Comparison of ENCODE assay signal across 1 cellular context in the genomic region with DNA sequence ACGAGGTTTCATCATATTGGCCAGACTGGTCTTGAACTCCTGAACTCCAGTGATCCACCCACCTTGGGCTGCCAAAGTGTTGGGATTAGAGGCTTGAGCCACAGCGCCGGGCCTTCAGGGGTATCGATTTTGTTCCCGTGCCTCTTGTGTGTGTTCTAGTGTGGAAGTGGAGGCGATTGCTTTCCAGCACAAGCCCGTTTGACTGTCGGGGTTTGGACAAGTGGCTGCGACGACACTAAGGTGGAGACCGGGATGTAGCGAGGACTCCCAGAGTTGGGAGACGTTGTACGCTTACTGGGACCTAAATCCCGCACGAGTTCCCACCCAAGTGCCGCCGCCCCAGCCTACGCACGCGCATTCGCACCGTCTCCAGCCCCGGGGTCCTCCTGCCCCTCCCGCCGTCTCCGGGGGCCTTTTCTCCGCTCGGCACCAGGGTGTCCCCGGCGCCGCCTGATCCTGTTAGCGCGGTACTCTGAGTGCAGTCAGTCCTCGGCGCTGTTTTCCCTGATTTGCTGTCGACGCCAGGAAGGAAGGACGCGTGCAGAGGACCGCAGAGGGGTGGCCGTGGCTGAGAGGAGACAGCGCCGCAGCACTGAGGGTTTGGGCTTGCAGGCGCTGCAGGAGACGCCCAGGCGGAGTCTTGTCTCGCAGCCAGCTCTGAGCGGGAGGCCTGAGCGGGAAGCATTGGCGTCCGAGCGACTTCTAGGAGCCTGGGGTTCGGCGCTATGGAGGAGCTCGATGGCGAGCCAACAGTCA.
TF ChIP-seq lines count a peak whose summit lies in the region.

A gene with protein sequence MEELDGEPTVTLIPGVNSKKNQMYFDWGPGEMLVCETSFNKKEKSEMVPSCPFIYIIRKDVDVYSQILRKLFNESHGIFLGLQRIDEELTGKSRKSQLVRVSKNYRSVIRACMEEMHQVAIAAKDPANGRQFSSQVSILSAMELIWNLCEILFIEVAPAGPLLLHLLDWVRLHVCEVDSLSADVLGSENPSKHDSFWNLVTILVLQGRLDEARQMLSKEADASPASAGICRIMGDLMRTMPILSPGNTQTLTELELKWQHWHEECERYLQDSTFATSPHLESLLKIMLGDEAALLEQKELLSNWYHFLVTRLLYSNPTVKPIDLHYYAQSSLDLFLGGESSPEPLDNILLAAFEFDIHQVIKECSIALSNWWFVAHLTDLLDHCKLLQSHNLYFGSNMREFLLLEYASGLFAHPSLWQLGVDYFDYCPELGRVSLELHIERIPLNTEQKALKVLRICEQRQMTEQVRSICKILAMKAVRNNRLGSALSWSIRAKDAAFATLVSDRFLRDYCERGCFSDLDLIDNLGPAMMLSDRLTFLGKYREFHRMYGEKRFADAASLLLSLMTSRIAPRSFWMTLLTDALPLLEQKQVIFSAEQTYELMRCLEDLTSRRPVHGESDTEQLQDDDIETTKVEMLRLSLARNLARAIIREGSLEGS (plus strand): TSS at position 643 of the 756 bp plus-strand sequence. CDS start 83 bp downstream, at position 726.

TF ChIP-seq in HepG2, 621 proteins besides CTCF, POLR2A, EP300 and RAD21 (continued from another document and continues in another):
- TF ChIP-seq AHDC1 (CRISPR knock-in tag; IDR thresholded peaks at IDR 0.05; ENCODE audit: borderline replicate concordance), result peak; percentile 81
- TF ChIP-seq MAF1 (CRISPR knock-in tag; IDR thresholded peaks at IDR 0.05; ENCODE audit: borderline replicate concordance), result no peak
- TF ChIP-seq ZNF333 (CRISPR knock-in tag; IDR thresholded peaks at IDR 0.05; ENCODE audit: borderline replicate concordance), result no peak
- TF ChIP-seq KLF12 (CRISPR knock-in tag; IDR thresholded peaks at IDR 0.05; ENCODE audit: borderline replicate concordance), result peak; percentile 88; the same call in 1 of the 2 replicates
- TF ChIP-seq, protein P1, sequence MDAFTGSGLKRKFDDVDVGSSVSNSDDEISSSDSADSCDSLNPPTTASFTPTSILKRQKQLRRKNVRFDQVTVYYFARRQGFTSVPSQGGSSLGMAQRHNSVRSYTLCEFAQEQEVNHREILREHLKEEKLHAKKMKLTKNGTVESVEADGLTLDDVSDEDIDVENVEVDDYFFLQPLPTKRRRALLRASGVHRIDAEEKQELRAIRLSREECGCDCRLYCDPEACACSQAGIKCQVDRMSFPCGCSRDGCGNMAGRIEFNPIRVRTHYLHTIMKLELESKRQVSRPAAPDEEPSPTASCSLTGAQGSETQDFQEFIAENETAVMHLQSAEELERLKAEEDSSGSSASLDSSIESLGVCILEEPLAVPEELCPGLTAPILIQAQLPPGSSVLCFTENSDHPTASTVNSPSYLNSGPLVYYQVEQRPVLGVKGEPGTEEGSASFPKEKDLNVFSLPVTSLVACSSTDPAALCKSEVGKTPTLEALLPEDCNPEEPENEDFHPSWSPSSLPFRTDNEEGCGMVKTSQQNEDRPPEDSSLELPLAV (CRISPR knock-in tag; conservative IDR thresholded peaks at IDR 0.05; ENCODE audit: low read depth), result no peak
- TF ChIP-seq BATF2 (CRISPR knock-in tag; IDR thresholded peaks at IDR 0.05), result no peak
- TF ChIP-seq MAZ (IDR thresholded peaks at IDR 0.05; ENCODE audit: borderline replicate concordance, low read depth, low read length), result peak; percentile 92
- peak; percentile 96 for TF ChIP-seq MAZ (CRISPR knock-in tag; IDR thresholded peaks at IDR 0.05; ENCODE audit: low read depth)
- TF ChIP-seq, protein P2, sequence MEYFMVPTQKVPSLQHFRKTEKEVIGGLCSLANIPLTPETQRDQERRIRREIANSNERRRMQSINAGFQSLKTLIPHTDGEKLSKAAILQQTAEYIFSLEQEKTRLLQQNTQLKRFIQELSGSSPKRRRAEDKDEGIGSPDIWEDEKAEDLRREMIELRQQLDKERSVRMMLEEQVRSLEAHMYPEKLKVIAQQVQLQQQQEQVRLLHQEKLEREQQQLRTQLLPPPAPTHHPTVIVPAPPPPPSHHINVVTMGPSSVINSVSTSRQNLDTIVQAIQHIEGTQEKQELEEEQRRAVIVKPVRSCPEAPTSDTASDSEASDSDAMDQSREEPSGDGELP (IDR thresholded peaks at IDR 0.05; ENCODE audit: borderline replicate concordance, low read depth), result peak; percentile 58
- TF ChIP-seq MEF2D (CRISPR knock-in tag; IDR thresholded peaks at IDR 0.05), result peak; percentile 87
- TF ChIP-seq, protein P3, sequence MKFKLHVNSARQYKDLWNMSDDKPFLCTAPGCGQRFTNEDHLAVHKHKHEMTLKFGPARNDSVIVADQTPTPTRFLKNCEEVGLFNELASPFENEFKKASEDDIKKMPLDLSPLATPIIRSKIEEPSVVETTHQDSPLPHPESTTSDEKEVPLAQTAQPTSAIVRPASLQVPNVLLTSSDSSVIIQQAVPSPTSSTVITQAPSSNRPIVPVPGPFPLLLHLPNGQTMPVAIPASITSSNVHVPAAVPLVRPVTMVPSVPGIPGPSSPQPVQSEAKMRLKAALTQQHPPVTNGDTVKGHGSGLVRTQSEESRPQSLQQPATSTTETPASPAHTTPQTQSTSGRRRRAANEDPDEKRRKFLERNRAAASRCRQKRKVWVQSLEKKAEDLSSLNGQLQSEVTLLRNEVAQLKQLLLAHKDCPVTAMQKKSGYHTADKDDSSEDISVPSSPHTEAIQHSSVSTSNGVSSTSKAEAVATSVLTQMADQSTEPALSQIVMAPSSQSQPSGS (CRISPR knock-in tag; IDR thresholded peaks at IDR 0.05), result peak; percentile 54
- TF ChIP-seq ZNF263 (CRISPR knock-in tag; IDR thresholded peaks at IDR 0.05), result peak; percentile 75
- TF ChIP-seq PREB (CRISPR knock-in tag; IDR thresholded peaks at IDR 0.05), result no peak
- peak; percentile 23; the same call in 1 of the 2 replicates for TF ChIP-seq KDM6A (CRISPR knock-in tag; IDR thresholded peaks at IDR 0.05; ENCODE audit: low read depth)
- peak; percentile 98 for TF ChIP-seq ZNF124 (CRISPR knock-in tag; IDR thresholded peaks at IDR 0.05)
- TF ChIP-seq PHF5A (CRISPR knock-in tag; IDR thresholded peaks at IDR 0.05; ENCODE audit: low read depth, unreplicated experiment), result peak; percentile 90
- peak; percentile 84; the same call in 1 of the 2 replicates for TF ChIP-seq PCBP1 (IDR thresholded peaks at IDR 0.05; ENCODE audit: borderline replicate concordance, low read depth, low read length)
- TF ChIP-seq ZNF788 (CRISPR knock-in tag; IDR thresholded peaks at IDR 0.05; ENCODE audit: borderline replicate concordance), result peak; percentile 90
- no peak for TF ChIP-seq HOXA7 (CRISPR knock-in tag; IDR thresholded peaks at IDR 0.05)
- TF ChIP-seq ZFAT (CRISPR knock-in tag; conservative IDR thresholded peaks at IDR 0.05), result no peak
- TF ChIP-seq RCOR2 (CRISPR knock-in tag; IDR thresholded peaks at IDR 0.05), result no peak
- TF ChIP-seq ERF (CRISPR knock-in tag; IDR thresholded peaks at IDR 0.05), result peak; percentile 92
- no peak; the same call in none of the 2 replicates for TF ChIP-seq XBP1 (CRISPR knock-in tag; IDR thresholded peaks at IDR 0.05)
- no peak for TF ChIP-seq ZFP36 (IDR thresholded peaks at IDR 0.05; ENCODE audit: borderline replicate concordance, low read depth, low read length, partially characterized antibody)
- peak; percentile 75; the same call in 1 of the 2 replicates for TF ChIP-seq ZNF329 (CRISPR knock-in tag; IDR thresholded peaks at IDR 0.05; ENCODE audit: low read depth)
- TF ChIP-seq IKZF5 (CRISPR knock-in tag; IDR thresholded peaks at IDR 0.05), result peak; percentile 74; the same call in 1 of the 2 replicates
- no peak for TF ChIP-seq ZNF101 (CRISPR knock-in tag; IDR thresholded peaks at IDR 0.05; ENCODE audit: borderline replicate concordance, low read depth)
- TF ChIP-seq AKAP8 (CRISPR knock-in tag; IDR thresholded peaks at IDR 0.05), result 0 out of 2 replicates have a peak, but pooled peaks have one; percentile 17
- TF ChIP-seq NFE2 (CRISPR knock-in tag; IDR thresholded peaks at IDR 0.05), result no peak
- TF ChIP-seq ZNF660 (CRISPR knock-in tag; IDR thresholded peaks at IDR 0.05; ENCODE audit: borderline replicate concordance, low read depth), result peak; percentile 54; the same call in 1 of the 2 replicates
- peak; percentile 94 for TF ChIP-seq ZNF782 (CRISPR knock-in tag; IDR thresholded peaks at IDR 0.05; ENCODE audit: borderline replicate concordance)
- TF ChIP-seq ZNF232 (CRISPR knock-in tag; IDR thresholded peaks at IDR 0.05; ENCODE audit: borderline replicate concordance), result peak; percentile 83; the same call in 1 of the 2 replicates
- 0 out of 2 replicates have a peak, but pooled peaks have one; percentile 10 for TF ChIP-seq HNRNPL (IDR thresholded peaks at IDR 0.05; ENCODE audit: low read depth, low read length)
- no peak for TF ChIP-seq NPAS2 (CRISPR knock-in tag; IDR thresholded peaks at IDR 0.05; ENCODE audit: borderline replicate concordance)
- TF ChIP-seq ETV5 (CRISPR knock-in tag; IDR thresholded peaks at IDR 0.05; ENCODE audit: borderline replicate concordance), result no peak; the same call in 1 of the 2 replicates
- TF ChIP-seq, protein P4, sequence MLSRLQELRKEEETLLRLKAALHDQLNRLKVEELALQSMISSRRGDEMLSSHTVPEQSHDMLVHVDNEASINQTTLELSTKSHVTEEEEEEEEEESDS (CRISPR knock-in tag; IDR thresholded peaks at IDR 0.05; ENCODE audit: borderline replicate concordance), result peak; percentile 91; the same call in 1 of the 2 replicates
- no peak for TF ChIP-seq IKZF4 (CRISPR knock-in tag; IDR thresholded peaks at IDR 0.05; ENCODE audit: borderline replicate concordance, low read depth, not compliant biosample characterization)
- peak; percentile 25 for TF ChIP-seq ZNF441 (CRISPR knock-in tag; IDR thresholded peaks at IDR 0.05; ENCODE audit: borderline replicate concordance)
- TF ChIP-seq CREB3 (CRISPR knock-in tag; IDR thresholded peaks at IDR 0.05), result peak; percentile 85; the same call in 1 of the 2 replicates
- TF ChIP-seq CBX5 (CRISPR knock-in tag; IDR thresholded peaks at IDR 0.05; ENCODE audit: borderline replicate concordance), result peak; percentile 60; the same call in 1 of the 2 replicates
- no peak for TF ChIP-seq ZNF343 (CRISPR knock-in tag; IDR thresholded peaks at IDR 0.05)
- TF ChIP-seq DNMT1 (CRISPR knock-in tag; IDR thresholded peaks at IDR 0.05), result peak; percentile 6; the same call in 1 of the 2 replicates
